Comparison of ENCODE assay signal across 1 cellular context in the genomic region with DNA sequence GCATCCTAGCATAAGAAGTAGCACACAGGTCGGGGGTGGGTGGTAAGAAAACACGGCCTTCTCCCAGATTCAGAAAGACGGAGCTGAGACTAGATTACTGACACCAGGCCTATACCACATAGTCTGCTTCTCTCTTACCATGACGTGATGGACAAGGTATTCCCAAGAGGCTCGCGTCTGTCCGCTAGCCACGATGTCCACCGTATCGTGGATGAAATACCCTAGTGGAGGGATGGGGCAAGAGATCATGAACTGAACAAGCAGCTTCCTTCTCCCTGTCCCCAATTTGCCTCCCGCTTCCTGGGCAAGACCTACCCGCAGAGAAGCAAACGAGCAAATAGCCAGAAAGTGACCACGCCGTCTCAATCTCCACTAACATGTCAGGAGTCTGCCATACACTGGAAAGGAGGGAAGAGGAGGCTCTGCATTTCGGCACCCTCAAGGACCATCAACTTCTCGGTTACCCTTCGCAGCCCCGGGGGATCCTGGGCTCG.
TF ChIP-seq lines count a peak whose summit lies in the region.

No MANE protein-coding gene starts in this region.

TF ChIP-seq in K562, 482 proteins besides CTCF, POLR2A, EP300 and RAD21 (continued from another document and continues in another):
- TF ChIP-seq FOS (IDR thresholded peaks at IDR 0.05; ENCODE audit: extremely low read depth, insufficient read length), result no peak
- no peak for TF ChIP-seq RBFOX2 (IDR thresholded peaks at IDR 0.05; ENCODE audit: low read depth, low read length)
- TF ChIP-seq, protein P1, sequence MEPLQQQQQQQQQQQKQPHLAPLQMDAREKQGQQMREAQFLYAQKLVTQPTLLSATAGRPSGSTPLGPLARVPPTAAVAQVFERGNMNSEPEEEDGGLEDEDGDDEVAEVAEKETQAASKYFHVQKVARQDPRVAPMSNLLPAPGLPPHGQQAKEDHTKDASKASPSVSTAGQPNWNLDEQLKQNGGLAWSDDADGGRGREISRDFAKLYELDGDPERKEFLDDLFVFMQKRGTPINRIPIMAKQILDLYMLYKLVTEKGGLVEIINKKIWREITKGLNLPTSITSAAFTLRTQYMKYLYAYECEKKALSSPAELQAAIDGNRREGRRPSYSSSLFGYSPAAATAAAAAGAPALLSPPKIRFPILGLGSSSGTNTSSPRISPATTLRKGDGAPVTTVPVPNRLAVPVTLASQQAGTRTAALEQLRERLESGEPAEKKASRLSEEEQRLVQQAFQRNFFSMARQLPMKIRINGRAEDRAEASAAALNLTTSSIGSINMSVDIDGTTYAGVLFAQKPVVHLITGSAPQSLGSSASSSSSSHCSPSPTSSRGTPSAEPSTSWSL (CRISPR knock-in tag; IDR thresholded peaks at IDR 0.05; ENCODE audit: borderline replicate concordance), result no peak
- TF ChIP-seq SREBF2 (CRISPR knock-in tag; IDR thresholded peaks at IDR 0.05), result no peak
- no peak for TF ChIP-seq NFIX (CRISPR knock-in tag; IDR thresholded peaks at IDR 0.05; ENCODE audit: low read depth)
- TF ChIP-seq, protein P2, sequence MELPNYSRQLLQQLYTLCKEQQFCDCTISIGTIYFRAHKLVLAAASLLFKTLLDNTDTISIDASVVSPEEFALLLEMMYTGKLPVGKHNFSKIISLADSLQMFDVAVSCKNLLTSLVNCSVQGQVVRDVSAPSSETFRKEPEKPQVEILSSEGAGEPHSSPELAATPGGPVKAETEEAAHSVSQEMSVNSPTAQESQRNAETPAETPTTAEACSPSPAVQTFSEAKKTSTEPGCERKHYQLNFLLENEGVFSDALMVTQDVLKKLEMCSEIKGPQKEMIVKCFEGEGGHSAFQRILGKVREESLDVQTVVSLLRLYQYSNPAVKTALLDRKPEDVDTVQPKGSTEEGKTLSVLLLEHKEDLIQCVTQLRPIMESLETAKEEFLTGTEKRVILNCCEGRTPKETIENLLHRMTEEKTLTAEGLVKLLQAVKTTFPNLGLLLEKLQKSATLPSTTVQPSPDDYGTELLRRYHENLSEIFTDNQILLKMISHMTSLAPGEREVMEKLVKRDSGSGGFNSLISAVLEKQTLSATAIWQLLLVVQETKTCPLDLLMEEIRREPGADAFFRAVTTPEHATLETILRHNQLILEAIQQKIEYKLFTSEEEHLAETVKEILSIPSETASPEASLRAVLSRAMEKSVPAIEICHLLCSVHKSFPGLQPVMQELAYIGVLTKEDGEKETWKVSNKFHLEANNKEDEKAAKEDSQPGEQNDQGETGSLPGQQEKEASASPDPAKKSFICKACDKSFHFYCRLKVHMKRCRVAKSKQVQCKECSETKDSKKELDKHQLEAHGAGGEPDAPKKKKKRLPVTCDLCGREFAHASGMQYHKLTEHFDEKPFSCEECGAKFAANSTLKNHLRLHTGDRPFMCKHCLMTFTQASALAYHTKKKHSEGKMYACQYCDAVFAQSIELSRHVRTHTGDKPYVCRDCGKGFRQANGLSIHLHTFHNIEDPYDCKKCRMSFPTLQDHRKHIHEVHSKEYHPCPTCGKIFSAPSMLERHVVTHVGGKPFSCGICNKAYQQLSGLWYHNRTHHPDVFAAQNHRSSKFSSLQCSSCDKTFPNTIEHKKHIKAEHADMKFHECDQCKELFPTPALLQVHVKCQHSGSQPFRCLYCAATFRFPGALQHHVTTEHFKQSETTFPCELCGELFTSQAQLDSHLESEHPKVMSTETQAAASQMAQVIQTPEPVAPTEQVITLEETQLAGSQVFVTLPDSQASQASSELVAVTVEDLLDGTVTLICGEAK (IDR thresholded peaks at IDR 0.05), result no peak
- TF ChIP-seq, protein P2 (CRISPR knock-in tag; IDR thresholded peaks at IDR 0.05), result no peak
- TF ChIP-seq KLF6 (CRISPR knock-in tag; IDR thresholded peaks at IDR 0.05; ENCODE audit: borderline replicate concordance), result no peak; the same call in 1 of the 2 replicates
- no peak for TF ChIP-seq SMARCB1 (IDR thresholded peaks at IDR 0.05; ENCODE audit: insufficient read length, low read depth)
- no peak for TF ChIP-seq FOXJ2 (tag; IDR thresholded peaks at IDR 0.05)
- peak; percentile 26 for TF ChIP-seq HMGN3 (IDR thresholded peaks at IDR 0.05; ENCODE audit: borderline replicate concordance, extremely low read depth, insufficient read length, low read depth, low read length)
- no peak for TF ChIP-seq RNF2 (IDR thresholded peaks at IDR 0.05)
- TF ChIP-seq, protein P3, sequence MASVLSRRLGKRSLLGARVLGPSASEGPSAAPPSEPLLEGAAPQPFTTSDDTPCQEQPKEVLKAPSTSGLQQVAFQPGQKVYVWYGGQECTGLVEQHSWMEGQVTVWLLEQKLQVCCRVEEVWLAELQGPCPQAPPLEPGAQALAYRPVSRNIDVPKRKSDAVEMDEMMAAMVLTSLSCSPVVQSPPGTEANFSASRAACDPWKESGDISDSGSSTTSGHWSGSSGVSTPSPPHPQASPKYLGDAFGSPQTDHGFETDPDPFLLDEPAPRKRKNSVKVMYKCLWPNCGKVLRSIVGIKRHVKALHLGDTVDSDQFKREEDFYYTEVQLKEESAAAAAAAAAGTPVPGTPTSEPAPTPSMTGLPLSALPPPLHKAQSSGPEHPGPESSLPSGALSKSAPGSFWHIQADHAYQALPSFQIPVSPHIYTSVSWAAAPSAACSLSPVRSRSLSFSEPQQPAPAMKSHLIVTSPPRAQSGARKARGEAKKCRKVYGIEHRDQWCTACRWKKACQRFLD (CRISPR knock-in tag; IDR thresholded peaks at IDR 0.05), result no peak
- no peak for TF ChIP-seq TAL1 (IDR thresholded peaks at IDR 0.05)
- TF ChIP-seq TAF7 (tag; IDR thresholded peaks at IDR 0.05), result no peak
- TF ChIP-seq, protein P4, sequence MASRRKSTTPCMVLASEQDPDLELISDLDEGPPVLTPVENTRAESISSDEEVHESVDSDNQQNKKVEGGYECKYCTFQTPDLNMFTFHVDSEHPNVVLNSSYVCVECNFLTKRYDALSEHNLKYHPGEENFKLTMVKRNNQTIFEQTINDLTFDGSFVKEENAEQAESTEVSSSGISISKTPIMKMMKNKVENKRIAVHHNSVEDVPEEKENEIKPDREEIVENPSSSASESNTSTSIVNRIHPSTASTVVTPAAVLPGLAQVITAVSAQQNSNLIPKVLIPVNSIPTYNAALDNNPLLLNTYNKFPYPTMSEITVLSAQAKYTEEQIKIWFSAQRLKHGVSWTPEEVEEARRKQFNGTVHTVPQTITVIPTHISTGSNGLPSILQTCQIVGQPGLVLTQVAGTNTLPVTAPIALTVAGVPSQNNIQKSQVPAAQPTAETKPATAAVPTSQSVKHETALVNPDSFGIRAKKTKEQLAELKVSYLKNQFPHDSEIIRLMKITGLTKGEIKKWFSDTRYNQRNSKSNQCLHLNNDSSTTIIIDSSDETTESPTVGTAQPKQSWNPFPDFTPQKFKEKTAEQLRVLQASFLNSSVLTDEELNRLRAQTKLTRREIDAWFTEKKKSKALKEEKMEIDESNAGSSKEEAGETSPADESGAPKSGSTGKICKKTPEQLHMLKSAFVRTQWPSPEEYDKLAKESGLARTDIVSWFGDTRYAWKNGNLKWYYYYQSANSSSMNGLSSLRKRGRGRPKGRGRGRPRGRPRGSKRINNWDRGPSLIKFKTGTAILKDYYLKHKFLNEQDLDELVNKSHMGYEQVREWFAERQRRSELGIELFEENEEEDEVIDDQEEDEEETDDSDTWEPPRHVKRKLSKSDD (conservative IDR thresholded peaks at IDR 0.05; ENCODE audit: low read length), result no peak
- no peak for TF ChIP-seq MTA2 (IDR thresholded peaks at IDR 0.05; ENCODE audit: low read depth)
- no peak for TF ChIP-seq MYC (IDR thresholded peaks at IDR 0.05; ENCODE audit: low read depth, low read length)
- no peak; the same call in 1 of the 2 replicates for TF ChIP-seq MYC (CRISPR knock-in tag; IDR thresholded peaks at IDR 0.05; ENCODE audit: borderline replicate concordance, low read depth)
- TF ChIP-seq BRD9 (IDR thresholded peaks at IDR 0.05; ENCODE audit: low read depth, partially characterized antibody), result no peak
- TF ChIP-seq, protein P5, sequence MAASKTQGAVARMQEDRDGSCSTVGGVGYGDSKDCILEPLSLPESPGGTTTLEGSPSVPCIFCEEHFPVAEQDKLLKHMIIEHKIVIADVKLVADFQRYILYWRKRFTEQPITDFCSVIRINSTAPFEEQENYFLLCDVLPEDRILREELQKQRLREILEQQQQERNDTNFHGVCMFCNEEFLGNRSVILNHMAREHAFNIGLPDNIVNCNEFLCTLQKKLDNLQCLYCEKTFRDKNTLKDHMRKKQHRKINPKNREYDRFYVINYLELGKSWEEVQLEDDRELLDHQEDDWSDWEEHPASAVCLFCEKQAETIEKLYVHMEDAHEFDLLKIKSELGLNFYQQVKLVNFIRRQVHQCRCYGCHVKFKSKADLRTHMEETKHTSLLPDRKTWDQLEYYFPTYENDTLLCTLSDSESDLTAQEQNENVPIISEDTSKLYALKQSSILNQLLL (CRISPR knock-in tag; IDR thresholded peaks at IDR 0.05; ENCODE audit: borderline replicate concordance), result no peak
- TF ChIP-seq ZNF354B (CRISPR knock-in tag; IDR thresholded peaks at IDR 0.05), result no peak
- TF ChIP-seq HNRNPH1 (optimal IDR thresholded peaks at IDR 0.05; ENCODE audit: low read depth, low read length), result no peak
- TF ChIP-seq RBM34 (IDR thresholded peaks at IDR 0.05; ENCODE audit: borderline replicate concordance, insufficient read depth, low read length), result no peak
- TF ChIP-seq MYBL2 (IDR thresholded peaks at IDR 0.05; ENCODE audit: low read depth), result no peak
- no peak for TF ChIP-seq MYBL2 (CRISPR knock-in tag; IDR thresholded peaks at IDR 0.05; ENCODE audit: borderline replicate concordance)
- peak; percentile 57 for TF ChIP-seq CREM (IDR thresholded peaks at IDR 0.05; ENCODE audit: low read depth)
- TF ChIP-seq HEY1 (CRISPR knock-in tag; IDR thresholded peaks at IDR 0.05; ENCODE audit: borderline replicate concordance), result no peak
- TF ChIP-seq SREBF1 (IDR thresholded peaks at IDR 0.05; ENCODE audit: borderline replicate concordance, low read depth, low read length), result no peak
- no peak for TF ChIP-seq ZNF57 (CRISPR knock-in tag; IDR thresholded peaks at IDR 0.05)
- TF ChIP-seq BCL6 (CRISPR knock-in tag; IDR thresholded peaks at IDR 0.05), result no peak
- TF ChIP-seq IRF2 (CRISPR knock-in tag; IDR thresholded peaks at IDR 0.05), result no peak
- TF ChIP-seq, protein P6, sequence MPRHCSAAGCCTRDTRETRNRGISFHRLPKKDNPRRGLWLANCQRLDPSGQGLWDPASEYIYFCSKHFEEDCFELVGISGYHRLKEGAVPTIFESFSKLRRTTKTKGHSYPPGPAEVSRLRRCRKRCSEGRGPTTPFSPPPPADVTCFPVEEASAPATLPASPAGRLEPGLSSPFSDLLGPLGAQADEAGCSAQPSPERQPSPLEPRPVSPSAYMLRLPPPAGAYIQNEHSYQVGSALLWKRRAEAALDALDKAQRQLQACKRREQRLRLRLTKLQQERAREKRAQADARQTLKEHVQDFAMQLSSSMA (CRISPR knock-in tag; IDR thresholded peaks at IDR 0.05), result no peak
- no peak for TF ChIP-seq MCM7 (IDR thresholded peaks at IDR 0.05)
- TF ChIP-seq, protein P7, sequence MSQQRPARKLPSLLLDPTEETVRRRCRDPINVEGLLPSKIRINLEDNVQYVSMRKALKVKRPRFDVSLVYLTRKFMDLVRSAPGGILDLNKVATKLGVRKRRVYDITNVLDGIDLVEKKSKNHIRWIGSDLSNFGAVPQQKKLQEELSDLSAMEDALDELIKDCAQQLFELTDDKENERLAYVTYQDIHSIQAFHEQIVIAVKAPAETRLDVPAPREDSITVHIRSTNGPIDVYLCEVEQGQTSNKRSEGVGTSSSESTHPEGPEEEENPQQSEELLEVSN (IDR thresholded peaks at IDR 0.05; ENCODE audit: borderline replicate concordance in 1 of 2, extremely low read depth in 1 of 2, insufficient read depth in 1 of 2, insufficient read length in 1 of 2, low read depth in 1 of 2, low read length in 1 of 2, poor library complexity in 1 of 2, severe bottlenecking in 1 of 2), result no peak
- TF ChIP-seq ELF2 (CRISPR knock-in tag; IDR thresholded peaks at IDR 0.05), result 0 out of 2 replicates have a peak, but pooled peaks have one; percentile 59
- TF ChIP-seq CBFB (CRISPR knock-in tag; IDR thresholded peaks at IDR 0.05), result no peak
- TF ChIP-seq TAF1 (IDR thresholded peaks at IDR 0.05; ENCODE audit: control insufficient read depth, extremely low read depth, insufficient read depth, low read length, severe bottlenecking), result no peak
- no peak for TF ChIP-seq STAT5A (IDR thresholded peaks at IDR 0.05; ENCODE audit: borderline replicate concordance, low read length)
- no peak for TF ChIP-seq ILF3 (IDR thresholded peaks at IDR 0.05; ENCODE audit: borderline replicate concordance)
- TF ChIP-seq NCOA6 (IDR thresholded peaks at IDR 0.05), result no peak
- TF ChIP-seq ZNF274 (IDR thresholded peaks at IDR 0.05; ENCODE audit: borderline replicate concordance, low read depth, low read length), result no peak
- TF ChIP-seq ZSCAN32 (CRISPR knock-in tag; IDR thresholded peaks at IDR 0.05), result no peak
- TF ChIP-seq KLF16 (IDR thresholded peaks at IDR 0.05), result no peak
- TF ChIP-seq, protein P8, sequence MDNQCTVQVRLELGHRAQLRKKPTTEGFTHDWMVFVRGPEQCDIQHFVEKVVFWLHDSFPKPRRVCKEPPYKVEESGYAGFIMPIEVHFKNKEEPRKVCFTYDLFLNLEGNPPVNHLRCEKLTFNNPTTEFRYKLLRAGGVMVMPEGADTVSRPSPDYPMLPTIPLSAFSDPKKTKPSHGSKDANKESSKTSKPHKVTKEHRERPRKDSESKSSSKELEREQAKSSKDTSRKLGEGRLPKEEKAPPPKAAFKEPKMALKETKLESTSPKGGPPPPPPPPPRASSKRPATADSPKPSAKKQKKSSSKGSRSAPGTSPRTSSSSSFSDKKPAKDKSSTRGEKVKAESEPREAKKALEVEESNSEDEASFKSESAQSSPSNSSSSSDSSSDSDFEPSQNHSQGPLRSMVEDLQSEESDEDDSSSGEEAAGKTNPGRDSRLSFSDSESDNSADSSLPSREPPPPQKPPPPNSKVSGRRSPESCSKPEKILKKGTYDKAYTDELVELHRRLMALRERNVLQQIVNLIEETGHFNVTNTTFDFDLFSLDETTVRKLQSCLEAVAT (IDR thresholded peaks at IDR 0.05), result peak in 1 of 2 experiments; percentile 27; a peak in 2 of 4 replicates
- TF ChIP-seq BACH1 (tag; IDR thresholded peaks at IDR 0.05), result no peak
